10 cellular contexts compared by ENCODE assay signal in genomic region chr3:15063238-15063637, GRCh38. TPM values are rescaled to one million over a fixed set of nuclear protein-coding genes. Genes with fewer than 3 reads are reported as not detected.
A peak's percentile ranks its signal among the peaks of the same experiment; 100 is the strongest.
DNase-seq lines count a peak whose midpoint lies in the region; ATAC-seq and TF ChIP-seq lines count a peak whose summit lies in the region.
"Had no signal": no experiment of that assay in that cellular context is flagged by ENCODE, and none has a peak within 500 bp of the region (broad histone marks: within the 10 kb centered on the region; RNA-seq: fewer than 3 reads in every experiment).

No MANE protein-coding gene starts in this region.

- DNase-seq in GM12865 (ENCODE audit: low read depth) (no peak), NCI-H510A treated with DMSO at 0.1 percent for 48 hours (lab: John Stamatoyannopoulos, UW) (peak; percentile 36), epithelial cell of esophagus (ENCODE audit: low read depth) (no peak), psoas muscle (no peak), LoVo (ENCODE audit: low spot score) (no peak), anterior cingulate cortex (lab: John Stamatoyannopoulos, UW) (no peak)
- DNase-seq: pancreas had no signal

- H3K27me3 ChIP-seq in psoas muscle (ENCODE audit: insufficient read depth in 3 of 3, low read length in 2 of 3): no peaks in the 10 kb centered on the region
- H3K27me3 ChIP-seq: adrenal gland, pancreas had no signal

- H3K4me3 ChIP-seq in GM12865 (ENCODE audit: low read depth, low read length): peak overlapping the region; percentile 66; the same call in 1 of the 2 replicates
- H3K4me3 ChIP-seq in epithelial cell of esophagus (ENCODE audit: low read length): peak overlapping the region; percentile 92
- peak overlapping the region; percentile 93 for H3K4me3 ChIP-seq in psoas muscle

- TF ChIP-seq CTCF in GM12865 (IDR thresholded peaks at IDR 0.05; ENCODE audit: insufficient read depth, low read depth, low read length, missing control alignments) (no peak), epithelial cell of esophagus (IDR thresholded peaks at IDR 0.05; ENCODE audit: insufficient read depth, low read depth, low read length, missing control alignments) (no peak), psoas muscle (IDR thresholded peaks at IDR 0.05) (no peak)

- peaks cover 0 to 22% of the 10 kb centered on the region in 2 donors for H3K36me3 ChIP-seq in psoas muscle (ENCODE audit: insufficient read depth in 1 of 2, low read depth in 1 of 2)

- H3K4me1 ChIP-seq in psoas muscle: peaks cover 13% of the 10 kb centered on the region

- peak overlapping the region; percentile 92 for H3K27ac ChIP-seq in psoas muscle
- H3K27ac ChIP-seq: adrenal gland, pancreas, SK-N-MC had no signal

- ATAC-seq in psoas muscle: no peak
- ATAC-seq in activated CD4-positive, CD25-positive, alpha-beta regulatory T cell treated with anti-CD3 and anti-CD28 coated beads, Interleukin-2, amount 50 U/mL, for 24 hours: no peak
- ATAC-seq: pancreas had no signal

- WGBS in psoas muscle, 3 donors: 73 to 80% (median 75%) methylated on average over 4 of the region's 4 CpGs

- no peaks in the 10 kb centered on the region for H3K9me3 ChIP-seq in psoas muscle
- H3K9me3 ChIP-seq: adrenal gland, pancreas had no signal

- intact Hi-C loops in psoas muscle (cut with DNase I): no loop called here

RNA-seq across cellular contexts. Expression of gene MRPS25, which starts 1.9 kb away (rescaled TPM):
- 10 to 100 TPM; 60.6 to 83.9 (median 74.1) TPM for total RNA-seq in psoas muscle
- polyA plus RNA-seq in psoas muscle: 100 to 1,000 TPM in 1 of 3 donors, 10 to 100 TPM in 2; 72.9 to 145 (median 74.2) TPM

RNA-seq across cellular contexts. Expression of gene RBSN, which starts 35.7 kb away (rescaled TPM):
- total RNA-seq in psoas muscle: 10 to 100 TPM; 18.6 to 26.3 (median 23.2) TPM
- polyA plus RNA-seq in psoas muscle: 10 to 100 TPM in 2 of 3 donors, 1 to 10 TPM in 1; 7.7 to 21.5 (median 10.7) TPM
